In genomic region chr22:41028841-41029240, GRCh38 we compare ENCODE assay signal across 13 cellular contexts.
DNase-seq lines count a peak whose midpoint lies in the region; ATAC-seq, FAIRE-seq and TF ChIP-seq lines count a peak whose summit lies in the region.
"Had no signal": no experiment of that assay in that cellular context is flagged by ENCODE, and none has a peak within 500 bp of the region (broad histone marks: within the 10 kb centered on the region; RNA-seq: fewer than 3 reads in every experiment).

No MANE protein-coding gene starts in this region.

- H3K4me1 Mint-ChIP-seq in T-cell = no peaks in the 10 kb centered on the region

- no peak overlapping the region for H3K27ac ChIP-seq in foreskin keratinocyte
- H3K27ac ChIP-seq in stomach = peak overlapping the region in 4 of 5 donors; percentile 39 to 50 (median 46)
- H3K27ac ChIP-seq in coronary artery = peak overlapping the region in 1 of 2 donors; percentile 52
- H3K27ac ChIP-seq: skin epidermis had no signal

- WGBS in stomach, 5 donors = 76 to 86% (median 78%) methylated on average over 3 of the region's 3 CpGs

- peak overlapping the region in 1 of 2 donors; percentile 4 for H3K27ac Mint-ChIP-seq in T-cell
- H3K27ac Mint-ChIP-seq: stimulated activated naive CD8-positive, alpha-beta T cell treated with anti-CD3 and anti-CD28 coated beads, Interleukin-15, Interleukin-2, amounts not matched to agents 100 ng/mL and 50 ng/mL, for 24 hours had no signal

- H3K4me3 ChIP-seq in stomach (no peak overlapping the region), coronary artery (no peak overlapping the region)
- H3K4me3 ChIP-seq: skin epidermis had no signal

- peak; percentile 86 for ATAC-seq in SK-N-SH treated with all-trans-retinoic acid at 6 μM for 48 hours
- no peak for ATAC-seq in foreskin keratinocyte
- no peak for ATAC-seq in T-cell (replicated peaks in 1 of 4)

- no peaks in the 10 kb centered on the region for H3K27me3 Mint-ChIP-seq in T-cell
- H3K27me3 Mint-ChIP-seq: stimulated activated naive CD8-positive, alpha-beta T cell treated with anti-CD3 and anti-CD28 coated beads, Interleukin-15, Interleukin-2, amounts not matched to agents 100 ng/mL and 50 ng/mL, for 24 hours had no signal

- DNase-seq in H54 (ENCODE audit: insufficient read length, low spot score) = peak; percentile 51
- DNase-seq in foreskin keratinocyte = peak; percentile 49 to 78
- DNase-seq in stomach = no peak
- DNase-seq in T-cell = no peak
- no peak for DNase-seq in NCI-H526 (lab: John Stamatoyannopoulos, UW)
- no peak for DNase-seq in coronary artery (ENCODE audit: low spot score)
- DNase-seq in D341Med (ENCODE audit: low spot score) = no peak
- DNase-seq: activated CD4-positive, alpha-beta T cell treated with anti-CD3 and anti-CD28 coated beads, Interleukin-2, amount 50 U/mL, for 1 hour; aorta; NCI-H82 had no signal

- H3K9me3 Mint-ChIP-seq in T-cell = no peaks in the 10 kb centered on the region
- H3K9me3 Mint-ChIP-seq: stimulated activated naive CD8-positive, alpha-beta T cell treated with anti-CD3 and anti-CD28 coated beads, Interleukin-15, Interleukin-2, amounts not matched to agents 100 ng/mL and 50 ng/mL, for 24 hours had no signal

- CTCF ChIA-PET in T-cell (lab: Charles Lee) = interaction anchor here in 1 of 2 donors (0.6 kb wide), 1 partner anchor 40 kb away, joined by 5 read pairs; no protein-coding TSS in a partner anchor

- POLR2A ChIA-PET in T-cell (lab: Charles Lee) = no interaction called here

- TF ChIP-seq POLR2A in H54 (IDR thresholded peaks at IDR 0.05; ENCODE audit: low read depth, low read length) = no peak
- TF ChIP-seq POLR2A in stomach (IDR thresholded peaks at IDR 0.05) = no peak

- H3K9me3 ChIP-seq in stomach = no peaks in the 10 kb centered on the region

- H3K4me3 Mint-ChIP-seq in T-cell = no peak overlapping the region
- H3K4me3 Mint-ChIP-seq: stimulated activated naive CD8-positive, alpha-beta T cell treated with anti-CD3 and anti-CD28 coated beads, Interleukin-15, Interleukin-2, amounts not matched to agents 100 ng/mL and 50 ng/mL, for 24 hours had no signal

- intact Hi-C loops in stomach (cut with DNase I; ENCODE audit: low total_unique reads) = no loop called here

- H3K4me1 ChIP-seq in foreskin keratinocyte = no peaks in the 10 kb centered on the region
- H3K4me1 ChIP-seq in stomach = peaks cover 0 to 9% (median 0%) of the 10 kb centered on the region in 4 donors

- H3K36me3 ChIP-seq in stomach = no peaks in the 10 kb centered on the region

- no peak for TF ChIP-seq CTCF in foreskin keratinocyte (conservative IDR thresholded peaks at IDR 0.05)
- TF ChIP-seq CTCF in stomach (IDR thresholded peaks at IDR 0.05) = no peak
- TF ChIP-seq CTCF in coronary artery (IDR thresholded peaks at IDR 0.05) = no peak

- no peak for TF ChIP-seq EP300 in stomach (IDR thresholded peaks at IDR 0.05)

- H3K36me3 Mint-ChIP-seq in T-cell = no peaks in the 10 kb centered on the region

- H3K27me3 ChIP-seq in foreskin keratinocyte (peaks cover 2% of the 10 kb centered on the region), stomach (no peaks in the 10 kb centered on the region)

- FAIRE-seq in H54 (lab: Jason Lieb, UNC) = no peak

TF ChIP-seq in SK-N-SH treated with all-trans-retinoic acid at 6 μM for 48 hours, 23 proteins besides CTCF, POLR2A, EP300 and RAD21:
- no peak for TF ChIP-seq SNAI2 (CRISPR knock-in tag; IDR thresholded peaks at IDR 0.05)
- TF ChIP-seq ISL1 (CRISPR knock-in tag; IDR thresholded peaks at IDR 0.05) = 0 out of 2 replicates have a peak, but pooled peaks have one; percentile 19

Comparison
In these comparisons a context has a peak if more than half of its experiments do, and no peak if none do; other contexts are left out.
1. DNase-seq: peak in H54 (single experiment) and foreskin keratinocyte (2 of 2); none in stomach (single experiment), T-cell (0 of 34), NCI-H526 (0 of 2), coronary artery (single experiment) and D341Med (single experiment).